In genomic region chr16:58243528-58244004, GRCh38 we compare ENCODE assay signal across 12 cellular contexts. TPM values are rescaled to one million over a fixed set of nuclear protein-coding genes. Genes with fewer than 3 reads are reported as not detected.
DNase-seq lines count a peak whose midpoint lies in the region; ATAC-seq and TF ChIP-seq lines count a peak whose summit lies in the region.
"Had no signal": no experiment of that assay in that cellular context is flagged by ENCODE, and none has a peak within 500 bp of the region (broad histone marks: within the 10 kb centered on the region; RNA-seq: fewer than 3 reads in every experiment).

No MANE protein-coding gene starts in this region.

- no peaks in the 10 kb centered on the region for H3K36me3 Mint-ChIP-seq in Calu3 (ENCODE audit: insufficient read depth, unreplicated experiment)
- H3K36me3 Mint-ChIP-seq: activated naive CD8-positive, alpha-beta T cell; CD4-positive, CD25-positive, alpha-beta regulatory T cell had no signal

- no peaks in the 10 kb centered on the region for H3K9me3 Mint-ChIP-seq in Calu3 (ENCODE audit: low read depth, unreplicated experiment)

- no peaks in the 10 kb centered on the region for H3K4me1 ChIP-seq in Peyer's patch
- H3K4me1 ChIP-seq: heart right ventricle had no signal

- H3K27me3 ChIP-seq in Peyer's patch (no peaks in the 10 kb centered on the region), H7 (ENCODE audit: control insufficient read depth, insufficient read depth, low read length) (no peaks in the 10 kb centered on the region)

- peak; percentile 45 for TF ChIP-seq POLR2A in GM19099 (IDR thresholded peaks at IDR 0.05; ENCODE audit: extremely low read depth, insufficient read length, low read depth)
- TF ChIP-seq POLR2A in Peyer's patch (IDR thresholded peaks at IDR 0.05), result no peak

- no TSS peak for BruUV-seq in Calu3 (replicated peaks; lab: Mats Ljungman, UMichigan)

- in situ Hi-C loops in KBM-7 (cut with MboI; ENCODE audit: low pct_unique_long_range_greater_than_20kb, low sequenced_read_pairs), result no loop called here

- H3K9me3 ChIP-seq in Peyer's patch, result no peaks in the 10 kb centered on the region
- H3K9me3 ChIP-seq: heart right ventricle had no signal

- CTCF ChIA-PET in Calu3 (lab: Charles Lee), result interaction anchor here (0.6 to 1.1 kb wide), 5 partner anchors 12 to 571 kb away, joined by 3 to 5 read pairs (median 4); partner anchors contain the start of gene NDRG4

- intact Hi-C loops in Calu3 (cut with micrococcal nuclease; ENCODE audit: unreplicated experiment), result no loop called here

- H3K27ac Mint-ChIP-seq in Calu3 (ENCODE audit: unreplicated experiment), result peak overlapping the region; percentile 10
- H3K27ac Mint-ChIP-seq: activated naive CD8-positive, alpha-beta T cell; CD4-positive, CD25-positive, alpha-beta regulatory T cell had no signal

- H3K27ac ChIP-seq in Peyer's patch, result peak overlapping the region in 1 of 4 donors; percentile 56
- H3K27ac ChIP-seq: heart right ventricle, skin epidermis had no signal

- peak; percentile 95 for ATAC-seq in HG02943 (IDR thresholded peaks at IDR 0.05; ENCODE audit: low read depth, unreplicated experiment)
- ATAC-seq: heart right ventricle had no signal

- H3K36me3 ChIP-seq in Peyer's patch (no peaks in the 10 kb centered on the region), H7 (replicated peaks; ENCODE audit: control insufficient read depth, insufficient read depth, low read length) (no peaks in the 10 kb centered on the region)
- H3K36me3 ChIP-seq: heart right ventricle had no signal

- peaks cover 11% of the 10 kb centered on the region for H3K4me1 Mint-ChIP-seq in Calu3 (ENCODE audit: low read depth, unreplicated experiment)

- H3K4me3 Mint-ChIP-seq in Calu3 (ENCODE audit: low read depth, unreplicated experiment), result peak overlapping the region; percentile 16
- H3K4me3 Mint-ChIP-seq: activated naive CD8-positive, alpha-beta T cell; CD4-positive, CD25-positive, alpha-beta regulatory T cell had no signal

- peaks cover 23% of the 10 kb centered on the region for H3K27me3 Mint-ChIP-seq in Calu3 (ENCODE audit: unreplicated experiment)

- TF ChIP-seq CTCF in Calu3 (IDR thresholded peaks at IDR 0.05; ENCODE audit: unreplicated experiment) (peak; percentile 40), Peyer's patch (IDR thresholded peaks at IDR 0.05) (peak in 2 of 6 experiments; percentile 7 to 17)

- DNase-seq in Calu3 (peak; percentile 48), Peyer's patch (peak in 2 of 3 donors; percentile 62 to 66), H7 (no peak), NCI-H2029 (lab: John Stamatoyannopoulos, UW) (no peak), NCI-H526 treated with DMSO at 0.1 percent for 48 hours (lab: John Stamatoyannopoulos, UW) (no peak), KBM-7 (no peak)
- DNase-seq: heart right ventricle had no signal

- no peak overlapping the region for H3K4me3 ChIP-seq in Peyer's patch
- H3K4me3 ChIP-seq in H7 (ENCODE audit: insufficient read depth, low read depth, low read length), result no peak overlapping the region
- H3K4me3 ChIP-seq: heart right ventricle, skin epidermis had no signal

RNA-seq across cellular contexts. Expression of gene CSNK2A2, which starts 45.7 kb away (rescaled TPM):
- total RNA-seq in Calu3 (2022) (81.6 and 85.9 TPM in 2 replicates), Peyer's patch (10 to 100 TPM; 25.1 to 36.4 (median 29.6) TPM)
- total RNA-seq in H7 (2014; rRNA removed; shearing (Covaris generic)), result 25.7 and 37.2 TPM in 2 replicates

RNA-seq across cellular contexts. Expression of gene PRSS54, which starts 51.3 kb away (rescaled TPM):
- total RNA-seq in Calu3 (2022) (not detected in 2 replicates), Peyer's patch (not detected)
- not detected in 2 replicates for total RNA-seq in H7 (2014; rRNA removed; shearing (Covaris generic))
- total RNA-seq: CD4-positive, CD25-positive, alpha-beta regulatory T cell; heart right ventricle had no signal

Comparison
In these comparisons a context has a peak if more than half of its experiments do, and no peak if none do; other contexts are left out.
1. DNase-seq: peak in Calu3 (single experiment) and Peyer's patch (2 of 3); none in H7 (single experiment), NCI-H2029 (single experiment), NCI-H526 treated with DMSO at 0.1 percent for 48 hours (single experiment) and KBM-7 (single experiment).